ENCODE assay signal across 12 cellular contexts in genomic region chr1:1065940-1066304, GRCh38. TPM values are rescaled to one million over a fixed set of nuclear protein-coding genes. Genes with fewer than 3 reads are reported as not detected.
A peak's percentile ranks its signal among the peaks of the same experiment; 100 is the strongest.
DNase-seq lines count a peak whose midpoint lies in the region; ATAC-seq, FAIRE-seq and TF ChIP-seq lines count a peak whose summit lies in the region.
"Not testable (repeated sequence)": the region's sequence is repeated elsewhere in the genome, so short reads cannot be mapped to it uniquely, and the experiment has no call there.
"Had no signal": no experiment of that assay in that cellular context is flagged by ENCODE, and none has a peak within 500 bp of the region (broad histone marks: within the 10 kb centered on the region; RNA-seq: fewer than 3 reads in every experiment).

No MANE protein-coding gene starts in this region.

- POLR2A ChIA-PET in HEK293 (lab: Yijun Ruan, JAX), result not testable (repeated sequence)

- not testable (repeated sequence) for H3K9me3 Mint-ChIP-seq in activated CD8-positive, alpha-beta memory T cell treated with anti-CD3 and anti-CD28 coated beads, Interleukin-2, amount 10 ng/mL, durations not matched to agents 7 days and 5 days (ENCODE audit: low read depth); activated naive CD4-positive, alpha-beta T cell treated with anti-CD3 and anti-CD28 coated beads, Interleukin-2, amount 50 U/mL, for 24 hours; nephron; stimulated activated naive CD8-positive, alpha-beta T cell treated with anti-CD3 and anti-CD28 coated beads, Interleukin-15, Interleukin-2, amounts not matched to agents 100 ng/mL and 50 ng/mL, for 24 hours

- H3K4me3 Mint-ChIP-seq in activated CD8-positive, alpha-beta memory T cell treated with anti-CD3 and anti-CD28 coated beads, Interleukin-2, amount 10 ng/mL, durations not matched to agents 7 days and 5 days, result not testable (repeated sequence)
- peak overlapping the region; percentile 68 for H3K4me3 Mint-ChIP-seq in activated naive CD4-positive, alpha-beta T cell treated with anti-CD3 and anti-CD28 coated beads, Interleukin-2, amount 50 U/mL, for 24 hours
- peak overlapping the region in 2 of 3 experiments; percentile 8 to 20 for H3K4me3 Mint-ChIP-seq in nephron
- H3K4me3 Mint-ChIP-seq in stimulated activated naive CD8-positive, alpha-beta T cell treated with anti-CD3 and anti-CD28 coated beads, Interleukin-15, Interleukin-2, amounts not matched to agents 100 ng/mL and 50 ng/mL, for 24 hours, result peak overlapping the region; percentile 12

- H3K4me1 ChIP-seq in BLaER1 treated with 17β-estradiol and CSF1 and Interleukin-3, amounts not matched to agents 10 nM and 100 nM, result peaks cover 40 to 86% (median 80%) of the 10 kb centered on the region in 10 experiments
- H3K4me1 ChIP-seq in HEK293 (ENCODE audit: control insufficient read depth, insufficient read depth, low read length), result not testable (repeated sequence)

- not testable (repeated sequence) for H3K4me3 ChIP-seq in BLaER1 treated with 17β-estradiol and CSF1 and Interleukin-3, amounts not matched to agents 10 nM and 100 nM; HEK293 (ENCODE audit: low read depth, low read length)

- peak; percentile 26 for FAIRE-seq in TTC549 (lab: Jason Lieb, UNC)

- H3K9ac ChIP-seq in BLaER1 treated with 17β-estradiol and CSF1 and Interleukin-3, amounts not matched to agents 10 nM and 100 nM, result not testable (repeated sequence)

- not testable (repeated sequence) for TF ChIP-seq CTCF in HEK293 (tag by site-specific recombination; IDR thresholded peaks at IDR 0.05); nephron (IDR thresholded peaks at IDR 0.05; ENCODE audit: unreplicated experiment in 3 of 3)

- ATAC-seq in activated CD8-positive, alpha-beta memory T cell treated with anti-CD3 and anti-CD28 coated beads, Interleukin-2, amount 10 ng/mL, durations not matched to agents 7 days and 5 days, result not testable (repeated sequence)

- H3K36me3 ChIP-seq in BLaER1 treated with 17β-estradiol and CSF1 and Interleukin-3, amounts not matched to agents 10 nM and 100 nM; HEK293 (ENCODE audit: control insufficient read depth in 2 of 2, insufficient read depth in 1 of 2, low read length in 2 of 2): not testable (repeated sequence)

- H3K4me2 ChIP-seq in BLaER1 treated with 17β-estradiol and CSF1 and Interleukin-3, amounts not matched to agents 10 nM and 100 nM, result peak overlapping the region in 7 of 11 experiments; percentile 24 to 93 (median 45); a peak in 11 of 22 replicates

- CTCF ChIA-PET in HEK293 (lab: Yijun Ruan, JAX), result interaction anchor here (0.7 to 1.4 kb wide), 4 partner anchors 35 to 225 kb away, joined by 3 to 5 read pairs (median 4); no protein-coding TSS in a partner anchor
- CTCF ChIA-PET in activated CD8-positive, alpha-beta memory T cell treated with anti-CD3 and anti-CD28 coated beads, Interleukin-2, amount 10 ng/mL, durations not matched to agents 7 days and 5 days (lab: Charles Lee), result interaction anchor here (1.9 to 4.9 kb wide), 2 partner anchors 26 to 83 kb away, joined by 6 to 64 read pairs; partner anchors contain the start of gene PERM1

- peak overlapping the region; percentile 21 for H3K27ac Mint-ChIP-seq in activated CD8-positive, alpha-beta memory T cell treated with anti-CD3 and anti-CD28 coated beads, Interleukin-2, amount 10 ng/mL, durations not matched to agents 7 days and 5 days
- peak overlapping the region; percentile 10 for H3K27ac Mint-ChIP-seq in activated naive CD4-positive, alpha-beta T cell treated with anti-CD3 and anti-CD28 coated beads, Interleukin-2, amount 50 U/mL, for 24 hours
- H3K27ac Mint-ChIP-seq in nephron; stimulated activated naive CD8-positive, alpha-beta T cell treated with anti-CD3 and anti-CD28 coated beads, Interleukin-15, Interleukin-2, amounts not matched to agents 100 ng/mL and 50 ng/mL, for 24 hours: not testable (repeated sequence)

- H3K9me3 ChIP-seq in BLaER1 treated with 17β-estradiol and CSF1 and Interleukin-3, amounts not matched to agents 10 nM and 100 nM (replicated peaks in 1 of 11); HEK293 (ENCODE audit: control insufficient read depth, insufficient read depth, low read depth, low read length): not testable (repeated sequence)

- H3K27me3 Mint-ChIP-seq in activated CD8-positive, alpha-beta memory T cell treated with anti-CD3 and anti-CD28 coated beads, Interleukin-2, amount 10 ng/mL, durations not matched to agents 7 days and 5 days; activated naive CD4-positive, alpha-beta T cell treated with anti-CD3 and anti-CD28 coated beads, Interleukin-2, amount 50 U/mL, for 24 hours; stimulated activated naive CD8-positive, alpha-beta T cell treated with anti-CD3 and anti-CD28 coated beads, Interleukin-15, Interleukin-2, amounts not matched to agents 100 ng/mL and 50 ng/mL, for 24 hours: not testable (repeated sequence)
- H3K27me3 Mint-ChIP-seq in nephron (ENCODE audit: low read depth), result peaks cover 59% of the 10 kb centered on the region

- H3K27me3 ChIP-seq in BLaER1 treated with 17β-estradiol and CSF1 and Interleukin-3, amounts not matched to agents 10 nM and 100 nM, result peaks cover 38 to 70% (median 56%) of the 10 kb centered on the region in 11 experiments

- not testable (repeated sequence) for DNase-seq in activated CD8-positive, alpha-beta memory T cell treated with anti-CD3 and anti-CD28 coated beads, Interleukin-2, amount 10 ng/mL, durations not matched to agents 7 days and 5 days
- peak; percentile 57 for DNase-seq in cerebellar cortex (ENCODE audit: low spot score)

- H3K27ac ChIP-seq in BLaER1 treated with 17β-estradiol and CSF1 and Interleukin-3, amounts not matched to agents 10 nM and 100 nM; HEK293 (ENCODE audit: extremely low read depth, low read depth, low read length): not testable (repeated sequence)

- H3K36me3 Mint-ChIP-seq in activated CD8-positive, alpha-beta memory T cell treated with anti-CD3 and anti-CD28 coated beads, Interleukin-2, amount 10 ng/mL, durations not matched to agents 7 days and 5 days; activated naive CD4-positive, alpha-beta T cell treated with anti-CD3 and anti-CD28 coated beads, Interleukin-2, amount 50 U/mL, for 24 hours; nephron (ENCODE audit: low read depth); stimulated activated naive CD8-positive, alpha-beta T cell treated with anti-CD3 and anti-CD28 coated beads, Interleukin-15, Interleukin-2, amounts not matched to agents 100 ng/mL and 50 ng/mL, for 24 hours (ENCODE audit: low read depth): not testable (repeated sequence)

- peaks cover 33% of the 10 kb centered on the region for H3K4me1 Mint-ChIP-seq in activated CD8-positive, alpha-beta memory T cell treated with anti-CD3 and anti-CD28 coated beads, Interleukin-2, amount 10 ng/mL, durations not matched to agents 7 days and 5 days
- H3K4me1 Mint-ChIP-seq in activated naive CD4-positive, alpha-beta T cell treated with anti-CD3 and anti-CD28 coated beads, Interleukin-2, amount 50 U/mL, for 24 hours, result peaks cover 22% of the 10 kb centered on the region
- H3K4me1 Mint-ChIP-seq in nephron, result not testable (repeated sequence)
- H3K4me1 Mint-ChIP-seq in stimulated activated naive CD8-positive, alpha-beta T cell treated with anti-CD3 and anti-CD28 coated beads, Interleukin-15, Interleukin-2, amounts not matched to agents 100 ng/mL and 50 ng/mL, for 24 hours (ENCODE audit: low read depth), result peaks cover 38% of the 10 kb centered on the region

- peaks cover 0 to 72% (median 52%) of the 10 kb centered on the region in 11 experiments; a peak in 19 of 22 replicates for H4K20me1 ChIP-seq in BLaER1 treated with 17β-estradiol and CSF1 and Interleukin-3, amounts not matched to agents 10 nM and 100 nM

TF ChIP-seq in HEK293, 187 proteins besides CTCF, POLR2A, EP300 and RAD21:
- TF ChIP-seq ZNF600 (tag by site-specific recombination; IDR thresholded peaks at IDR 0.05) (peak; percentile 59), ZBTB8A (tag by site-specific recombination; IDR thresholded peaks at IDR 0.05) (0 out of 2 replicates have a peak, but pooled peaks have one; percentile 40)
TF ChIP-seq in HEK293: peak in this region for 2; not testable (repeated sequence) for 185.

RNA-seq across cellular contexts. Expression of gene RNF223, which starts 8.2 kb away (rescaled TPM):
- total RNA-seq in activated CD8-positive, alpha-beta memory T cell treated with anti-CD3 and anti-CD28 coated beads, Interleukin-2, amount 10 ng/mL, durations not matched to agents 7 days and 5 days, result not detected
- total RNA-seq: CD4-positive, alpha-beta memory T cell; H7; LHCN-M2; Right ventricle myocardium superior had no signal

RNA-seq across cellular contexts. Expression of gene AGRN, which starts 46.0 kb away (rescaled TPM):
- 10 to 100 TPM; 29.3 to 32.8 TPM for total RNA-seq in activated CD8-positive, alpha-beta memory T cell treated with anti-CD3 and anti-CD28 coated beads, Interleukin-2, amount 10 ng/mL, durations not matched to agents 7 days and 5 days

RNA-seq across cellular contexts. Expression of gene C1orf159, which starts 50.0 kb away (rescaled TPM):
- 10 to 100 TPM; 22.9 to 23.6 TPM for total RNA-seq in activated CD8-positive, alpha-beta memory T cell treated with anti-CD3 and anti-CD28 coated beads, Interleukin-2, amount 10 ng/mL, durations not matched to agents 7 days and 5 days

RNA-seq across cellular contexts. Expression of gene ISG15, which starts 52.6 kb away (rescaled TPM):
- total RNA-seq in activated CD8-positive, alpha-beta memory T cell treated with anti-CD3 and anti-CD28 coated beads, Interleukin-2, amount 10 ng/mL, durations not matched to agents 7 days and 5 days, result 100 to 1,000 TPM; 432 to 986 TPM
